1 cellular context compared by ENCODE assay signal in genomic region chr14:21023817-21024667, GRCh38.
TF ChIP-seq lines count a peak whose summit lies in the region.

No MANE protein-coding gene starts in this region.

TF ChIP-seq in HepG2, 621 proteins besides CTCF, POLR2A, EP300 and RAD21 (continued from another document and continues in another):
- TF ChIP-seq ZBED4 (CRISPR knock-in tag; IDR thresholded peaks at IDR 0.05; ENCODE audit: borderline replicate concordance): no peak
- TF ChIP-seq RCOR2 (CRISPR knock-in tag; IDR thresholded peaks at IDR 0.05): no peak
- TF ChIP-seq NR0B2 (CRISPR knock-in tag; IDR thresholded peaks at IDR 0.05): no peak
- no peak for TF ChIP-seq ZNF549 (CRISPR knock-in tag; IDR thresholded peaks at IDR 0.05)
- 0 out of 3 replicates have a peak, but pooled peaks have one; percentile 6 for TF ChIP-seq MXI1 (IDR thresholded peaks at IDR 0.05; ENCODE audit: borderline replicate concordance, low read depth, low read length)
- TF ChIP-seq ZNF607 (CRISPR knock-in tag; IDR thresholded peaks at IDR 0.05; ENCODE audit: borderline replicate concordance): no peak
- no peak for TF ChIP-seq AHR (CRISPR knock-in tag; IDR thresholded peaks at IDR 0.05)
- no peak; the same call in 1 of the 2 replicates for TF ChIP-seq ZNF343 (CRISPR knock-in tag; IDR thresholded peaks at IDR 0.05)
- peak; percentile 22; the same call in 1 of the 2 replicates for TF ChIP-seq ZNF414 (CRISPR knock-in tag; IDR thresholded peaks at IDR 0.05)
- TF ChIP-seq ZNF841 (CRISPR knock-in tag; IDR thresholded peaks at IDR 0.05; ENCODE audit: borderline replicate concordance): no peak
- TF ChIP-seq HOXD1 (CRISPR knock-in tag; IDR thresholded peaks at IDR 0.05): no peak
- no peak for TF ChIP-seq ZNF275 (CRISPR knock-in tag; IDR thresholded peaks at IDR 0.05; ENCODE audit: borderline replicate concordance)
- TF ChIP-seq REXO4 (CRISPR knock-in tag; IDR thresholded peaks at IDR 0.05; ENCODE audit: borderline replicate concordance): no peak
- TF ChIP-seq SP2 (CRISPR knock-in tag; IDR thresholded peaks at IDR 0.05): no peak
- no peak for TF ChIP-seq GTF2F1 (IDR thresholded peaks at IDR 0.05; ENCODE audit: low read length)
- no peak for TF ChIP-seq NFIB (CRISPR knock-in tag; IDR thresholded peaks at IDR 0.05; ENCODE audit: borderline replicate concordance)
- peak; percentile 37; the same call in 1 of the 2 replicates for TF ChIP-seq POLR2AphosphoS5 (IDR thresholded peaks at IDR 0.05; ENCODE audit: low read depth, low read length)
- TF ChIP-seq FOXA3 (CRISPR knock-in tag; IDR thresholded peaks at IDR 0.05): no peak
- TF ChIP-seq CBFB (CRISPR knock-in tag; IDR thresholded peaks at IDR 0.05): no peak
- TF ChIP-seq ZSCAN31 (CRISPR knock-in tag; IDR thresholded peaks at IDR 0.05; ENCODE audit: low read depth): 0 out of 2 replicates have a peak, but pooled peaks have one; percentile 66
- TF ChIP-seq RNF2 (conservative IDR thresholded peaks at IDR 0.05; ENCODE audit: low read depth): no peak
- no peak for TF ChIP-seq ZBTB1 (CRISPR knock-in tag; IDR thresholded peaks at IDR 0.05; ENCODE audit: borderline replicate concordance)
- TF ChIP-seq CREB3 (CRISPR knock-in tag; IDR thresholded peaks at IDR 0.05): no peak
- no peak for TF ChIP-seq ZNF788 (CRISPR knock-in tag; IDR thresholded peaks at IDR 0.05; ENCODE audit: borderline replicate concordance)
- no peak for TF ChIP-seq MAFG (CRISPR knock-in tag; IDR thresholded peaks at IDR 0.05)
- no peak for TF ChIP-seq IKZF1 (IDR thresholded peaks at IDR 0.05)
- no peak for TF ChIP-seq ZXDC (CRISPR knock-in tag; IDR thresholded peaks at IDR 0.05)
- TF ChIP-seq ZNF687 (CRISPR knock-in tag; IDR thresholded peaks at IDR 0.05): no peak
- no peak for TF ChIP-seq SUZ12 (IDR thresholded peaks at IDR 0.05; ENCODE audit: low read depth, low read length)
- peak; percentile 35; the same call in 1 of the 2 replicates for TF ChIP-seq SP5 (CRISPR knock-in tag; IDR thresholded peaks at IDR 0.05; ENCODE audit: borderline replicate concordance, low read depth)
- TF ChIP-seq TCF7L2 (IDR thresholded peaks at IDR 0.05; ENCODE audit: low read depth, low read length): no peak
- TF ChIP-seq ATF5 (CRISPR knock-in tag; IDR thresholded peaks at IDR 0.05; ENCODE audit: low read depth): no peak
- TF ChIP-seq TEF (CRISPR knock-in tag; IDR thresholded peaks at IDR 0.05): no peak
- TF ChIP-seq SETDB1 (CRISPR knock-in tag; IDR thresholded peaks at IDR 0.05; ENCODE audit: borderline replicate concordance): no peak
- TF ChIP-seq GMEB1 (CRISPR knock-in tag; IDR thresholded peaks at IDR 0.05; ENCODE audit: borderline replicate concordance): no peak; the same call in 1 of the 2 replicates
- no peak for TF ChIP-seq POLR2G (IDR thresholded peaks at IDR 0.05; ENCODE audit: low read depth, low read length)
- no peak for TF ChIP-seq ZMAT3 (CRISPR knock-in tag; conservative IDR thresholded peaks at IDR 0.05)
- TF ChIP-seq SKIL (CRISPR knock-in tag; IDR thresholded peaks at IDR 0.05; ENCODE audit: borderline replicate concordance): peak; percentile 67; the same call in 1 of the 2 replicates
